Comparison of ENCODE assay signal across 8 cellular contexts in the genomic region with DNA sequence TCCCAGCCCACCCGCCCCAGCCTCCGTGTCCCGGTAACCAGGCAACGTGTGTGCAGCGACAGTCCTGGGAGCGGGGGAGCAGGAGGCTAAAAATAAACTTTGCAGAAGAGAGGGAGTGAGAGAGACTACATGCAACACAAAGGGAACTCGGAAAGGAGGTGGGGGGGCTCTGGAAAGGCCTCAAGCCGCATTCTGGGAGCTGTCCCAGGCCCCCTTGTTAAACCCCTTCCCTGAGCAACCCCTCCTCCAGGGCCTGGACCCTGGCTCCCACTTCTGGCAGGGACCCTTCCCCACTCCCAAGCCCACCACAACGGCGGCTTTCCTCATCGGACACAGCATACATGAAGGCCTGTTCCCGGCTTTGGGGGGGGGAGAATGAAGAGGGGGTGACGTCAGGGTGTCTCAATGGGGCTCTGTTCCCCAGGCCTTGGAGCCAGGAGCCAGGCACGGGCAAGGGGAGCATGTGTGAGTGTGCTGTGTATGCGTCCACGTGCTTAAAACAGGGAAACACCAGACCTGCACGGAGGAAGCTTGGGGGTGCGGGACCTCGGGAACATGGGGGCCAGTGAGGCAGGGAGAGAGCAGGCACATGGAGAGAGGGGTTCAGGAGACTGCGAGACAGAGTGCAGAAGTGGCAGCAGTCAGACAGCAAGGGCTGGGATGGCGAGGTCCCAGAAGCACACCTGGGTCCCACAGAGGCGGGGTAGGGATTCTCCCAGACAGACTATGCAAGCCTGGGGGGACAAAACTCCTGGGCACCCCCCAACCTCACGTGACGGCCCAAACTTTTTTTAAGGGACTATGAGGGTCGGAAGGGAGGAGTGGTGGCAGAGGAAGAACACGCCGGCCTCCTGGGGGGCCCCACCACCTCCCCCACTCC. TPM values are rescaled to one million over a fixed set of nuclear protein-coding genes. Genes with fewer than 3 reads are reported as not detected.
DNase-seq lines count a peak whose midpoint lies in the region; ATAC-seq and TF ChIP-seq lines count a peak whose summit lies in the region.

No MANE protein-coding gene starts in this region.

- DNase-seq in activated T-cell treated with anti-CD3 and anti-CD28 coated beads, Interleukin-2, amount 50 U/mL, for 24 hours: no peak
- DNase-seq in activated T-cell treated with anti-CD3 and anti-CD28 coated beads, Interleukin-2, amount 50 U/mL, for 1 hour: no peak
- DNase-seq in fibroblast of pulmonary artery (ENCODE audit: low read depth) (peak; percentile 50), nephron progenitor cell (no peak), omental fat pad (ENCODE audit: low spot score) (no peak)

- H3K4me1 Mint-ChIP-seq in activated T-cell treated with anti-CD3 and anti-CD28 coated beads, Interleukin-2, amount 50 U/mL, for 24 hours (ENCODE audit: low read depth): peaks cover 36% of the 10 kb centered on the region
- H3K4me1 Mint-ChIP-seq in nephron progenitor cell: peaks cover 48% of the 10 kb centered on the region

- H3K36me3 Mint-ChIP-seq in activated T-cell treated with anti-CD3 and anti-CD28 coated beads, Interleukin-2, amount 50 U/mL, for 24 hours (ENCODE audit: low read depth): peaks cover 43% of the 10 kb centered on the region
- peaks cover 5% of the 10 kb centered on the region for H3K36me3 Mint-ChIP-seq in nephron progenitor cell (ENCODE audit: low read depth)

- H3K4me3 ChIP-seq in WI38 (ENCODE audit: low read depth, low read length) (peak overlapping the region; percentile 72), fibroblast of pulmonary artery (replicated peaks; ENCODE audit: low read depth, low read length) (peak overlapping the region; percentile 97)

- ATAC-seq in omental fat pad (ENCODE audit: low FRiP score): no peak
- no peak for ATAC-seq in HG03095 (IDR thresholded peaks at IDR 0.05; ENCODE audit: unreplicated experiment)
- ATAC-seq in HG02798 (IDR thresholded peaks at IDR 0.05; ENCODE audit: poor library complexity, unreplicated experiment): no peak

- TF ChIP-seq CTCF in WI38 (IDR thresholded peaks at IDR 0.05; ENCODE audit: low read depth, low read length) (no peak), fibroblast of pulmonary artery (IDR thresholded peaks at IDR 0.05; ENCODE audit: low read length, missing control alignments) (no peak), nephron progenitor cell (IDR thresholded peaks at IDR 0.05) (no peak), omental fat pad (IDR thresholded peaks at IDR 0.05) (no peak)

- H3K27me3 Mint-ChIP-seq in activated T-cell treated with anti-CD3 and anti-CD28 coated beads, Interleukin-2, amount 50 U/mL, for 24 hours: no peaks in the 10 kb centered on the region
- H3K27me3 Mint-ChIP-seq in nephron progenitor cell (ENCODE audit: low read depth, poor library complexity): no peaks in the 10 kb centered on the region

- no peaks in the 10 kb centered on the region for H3K9me3 Mint-ChIP-seq in activated T-cell treated with anti-CD3 and anti-CD28 coated beads, Interleukin-2, amount 50 U/mL, for 24 hours
- no peaks in the 10 kb centered on the region for H3K9me3 Mint-ChIP-seq in nephron progenitor cell

- peak overlapping the region; percentile 96 for H3K4me3 Mint-ChIP-seq in activated T-cell treated with anti-CD3 and anti-CD28 coated beads, Interleukin-2, amount 50 U/mL, for 24 hours
- peak overlapping the region; percentile 95 for H3K4me3 Mint-ChIP-seq in nephron progenitor cell

- H3K27ac Mint-ChIP-seq in activated T-cell treated with anti-CD3 and anti-CD28 coated beads, Interleukin-2, amount 50 U/mL, for 24 hours: peak overlapping the region; percentile 98
- peak overlapping the region; percentile 99 for H3K27ac Mint-ChIP-seq in nephron progenitor cell

RNA-seq across cellular contexts. Expression of gene ERF, which starts 2.3 kb away (rescaled TPM):
- total RNA-seq in omental fat pad: 10 to 100 TPM; 21.2 to 52.8 (median 34.8) TPM

RNA-seq across cellular contexts. Expression of gene GSK3A, which starts 10.2 kb away (rescaled TPM):
- 10 to 100 TPM; 16.9 to 32.3 (median 20.0) TPM for total RNA-seq in omental fat pad

RNA-seq across cellular contexts. Expression of gene CIC, which starts 16.4 kb away (rescaled TPM):
- 10 to 100 TPM; 15.7 to 26.3 (median 21.0) TPM for total RNA-seq in omental fat pad

RNA-seq across cellular contexts. Expression of gene ZNF526, which starts 32.5 kb away (rescaled TPM):
- 1 to 10 TPM; 3.2 to 7.6 (median 5.7) TPM for total RNA-seq in omental fat pad

RNA-seq across cellular contexts. Expression of gene DEDD2, which starts 35.1 kb away (rescaled TPM):
- total RNA-seq in omental fat pad: 10 to 100 TPM; 22.0 to 59.3 (median 29.9) TPM
